ENCODE assay signal across 25 cellular contexts in genomic region chr7:121157885-121158590, GRCh38.
"Had no signal": no experiment of that assay in that cellular context is flagged by ENCODE, and none has a peak within 500 bp of the region (broad histone marks: within the 10 kb centered on the region; RNA-seq: fewer than 3 reads in every experiment).

No MANE protein-coding gene starts in this region.

- FAIRE-seq: islet of Langerhans, kidney had no signal

- H3K4me3 ChIP-seq: heart left ventricle, left ventricle myocardium inferior, lung, right atrium auricular region, sigmoid colon, smooth muscle cell, stomach, testis, thyroid gland, transverse colon, upper lobe of left lung had no signal

- ATAC-seq: heart left ventricle; naive thymus-derived CD8-positive, alpha-beta T cell; stimulated activated naive B cell treated with anti-CD40 and anti-IgM and Interleukin-4, amounts not matched to agents 10 μg/mL and 1 μg/mL and 100 μg/mL, for 72 hours; stimulated activated naive CD8-positive, alpha-beta T cell treated with anti-CD3 and anti-CD28 coated beads, Interleukin-15, Interleukin-2, amounts not matched to agents 100 U/mL and 50 U/mL, for 24 hours had no signal

- H3K36me3 ChIP-seq: left ventricle myocardium inferior, right atrium auricular region, sigmoid colon, stomach, thyroid gland, transverse colon, upper lobe of left lung had no signal

- H3K27me3 ChIP-seq: heart left ventricle, right atrium auricular region, sigmoid colon, stomach, testis, thyroid gland, transverse colon, upper lobe of left lung had no signal

- DNase-seq: heart left ventricle; hypothalamus; immature natural killer cell; kidney; left colon; left ventricle myocardium inferior; mesendoderm; naive thymus-derived CD8-positive, alpha-beta T cell; occipital lobe; sigmoid colon; stimulated activated CD4-positive, alpha-beta T cell treated with anti-CD3 and anti-CD28 coated beads, Interleukin-1b, Interleukin-23, amount 100 ng/mL, for 48 hours; stimulated activated CD4-positive, alpha-beta T cell treated with anti-CD3 and anti-CD28 coated beads, Interleukin-2, amount 100 ng/mL, for 48 hours; stimulated activated CD4-positive, alpha-beta T cell treated with anti-CD3 and anti-CD28 coated beads, Interleukin-4, amount 100 ng/mL, for 4 hours; stimulated activated CD8-positive, alpha-beta memory T cell treated with anti-CD3 and anti-CD28 coated beads, Interleukin-4, amount 100 ng/mL, for 48 hours; stimulated activated naive B cell treated with anti-CD40 and anti-IgM and Interleukin-4, amounts not matched to agents 10 μg/mL and 1 μg/mL and 100 μg/mL, for 72 hours; stimulated activated naive CD8-positive, alpha-beta T cell treated with anti-CD3 and anti-CD28 coated beads, Interleukin-15, Interleukin-2, amounts not matched to agents 100 U/mL and 50 U/mL, for 24 hours; stomach; testis; thyroid gland; transverse colon; upper lobe of left lung had no signal

- H3K4me1 ChIP-seq: heart left ventricle, left ventricle myocardium inferior, right atrium auricular region, stomach, testis, thyroid gland, transverse colon, upper lobe of left lung had no signal

- H3K9me3 ChIP-seq: heart left ventricle, left ventricle myocardium inferior, right atrium auricular region, sigmoid colon, stomach, testis, thyroid gland, transverse colon, upper lobe of left lung had no signal

- H3K27ac ChIP-seq: heart left ventricle, left ventricle myocardium inferior, right atrium auricular region, sigmoid colon, stomach, testis, thyroid gland, transverse colon, upper lobe of left lung had no signal

- H3K4me2 ChIP-seq: smooth muscle cell had no signal
